Comparison of ENCODE assay signal across 8 cellular contexts in genomic region chr17:43880420-43880991, GRCh38. TPM values are rescaled to one million over a fixed set of nuclear protein-coding genes. Genes with fewer than 3 reads are reported as not detected.
A peak's percentile ranks its signal among the peaks of the same experiment; 100 is the strongest.
DNase-seq lines count a peak whose midpoint lies in the region; ATAC-seq and TF ChIP-seq lines count a peak whose summit lies in the region.

No MANE protein-coding gene starts in this region.

- H3K4me3 Mint-ChIP-seq in endodermal cell = no peak overlapping the region

- H2BK15ac ChIP-seq in neuronal stem cell (ENCODE audit: low read length) = no peak overlapping the region

- no peaks in the 10 kb centered on the region for H3K27me3 Mint-ChIP-seq in endodermal cell (ENCODE audit: insufficient read depth)

- peak overlapping the region; percentile 75 for H3K23ac ChIP-seq in neuronal stem cell (ENCODE audit: low read depth, low read length, poor library complexity)

- H2BK5ac ChIP-seq in neuronal stem cell (ENCODE audit: low read length) = peak overlapping the region; percentile 11

- H3K36me3 Mint-ChIP-seq in endodermal cell (ENCODE audit: low read depth) = no peaks in the 10 kb centered on the region

- H3K9ac ChIP-seq in MM.1S (ENCODE audit: low read length) (no peak overlapping the region), endodermal cell (ENCODE audit: extremely low read depth, low read length, poor library complexity, severe bottlenecking) (no peak overlapping the region), neuronal stem cell (ENCODE audit: low read depth, low read length, poor library complexity) (no peak overlapping the region)

- H2BK12ac ChIP-seq in neuronal stem cell (ENCODE audit: low read length) = peak overlapping the region; percentile 73

- H3K9me2 ChIP-seq in MM.1S (replicated peaks; ENCODE audit: insufficient read depth, low read length) = no peaks in the 10 kb centered on the region

- no peaks in the 10 kb centered on the region for H3K79me2 ChIP-seq in MM.1S (ENCODE audit: low read length)

- H2AFZ ChIP-seq in MM.1S (ENCODE audit: low read length) (peak overlapping the region; percentile 7; the same call in 1 of the 2 replicates), neuronal stem cell (ENCODE audit: low read length) (no peak overlapping the region)

- H3K36me3 ChIP-seq in GM06990 (ENCODE audit: control insufficient read depth, insufficient read depth, low read length) = no peaks in the 10 kb centered on the region
- H3K36me3 ChIP-seq in MM.1S (replicated peaks; ENCODE audit: insufficient read depth, low read length) = no peaks in the 10 kb centered on the region
- no peaks in the 10 kb centered on the region for H3K36me3 ChIP-seq in endodermal cell (ENCODE audit: control insufficient read depth, insufficient read depth, low read length)
- peaks cover 0 to 21% of the 10 kb centered on the region in 2 donors for H3K36me3 ChIP-seq in neuronal stem cell (replicated peaks in 1 of 2; ENCODE audit: control insufficient read depth in 2 of 2, insufficient read depth in 2 of 2, low read length in 2 of 2)

- peak overlapping the region; percentile 64 for H3K18ac ChIP-seq in neuronal stem cell (ENCODE audit: low read length)

- no peak overlapping the region for H4K91ac ChIP-seq in neuronal stem cell (ENCODE audit: low read depth, low read length, poor library complexity)

- peaks cover 9% of the 10 kb centered on the region for H3K4me1 Mint-ChIP-seq in endodermal cell

- H3K27ac Mint-ChIP-seq in endodermal cell = no peak overlapping the region

- no peaks in the 10 kb centered on the region for H3K9me3 Mint-ChIP-seq in endodermal cell

- no peaks in the 10 kb centered on the region for H3F3A ChIP-seq in MM.1S (ENCODE audit: insufficient read depth, low read length)

- DNase-seq in GM06990 (ENCODE audit: extremely low read depth, insufficient read length) (no peak), MM.1S (peak; percentile 35), endodermal cell (peak; percentile 92), neuronal stem cell (ENCODE audit: low spot score) (peak; percentile 33), MV-4-11 (lab: John Stamatoyannopoulos, UW) (no peak), middle frontal gyrus (ENCODE audit: extremely low spot score, low spot score) (no peak)
- peak; percentile 27 to 32 for DNase-seq in activated CD4-positive, alpha-beta T cell treated with anti-CD3 and anti-CD28 coated beads, Interleukin-2, amount 50 U/mL, for 4 hours

- H3K9me3 ChIP-seq in MM.1S (replicated peaks; ENCODE audit: insufficient read depth, low read length) = no peaks in the 10 kb centered on the region
- H3K9me3 ChIP-seq in endodermal cell (ENCODE audit: control insufficient read depth, low read length) = no peaks in the 10 kb centered on the region
- no peaks in the 10 kb centered on the region for H3K9me3 ChIP-seq in neuronal stem cell (replicated peaks in 1 of 2; ENCODE audit: control insufficient read depth in 2 of 2, insufficient read depth in 1 of 2, low read depth in 1 of 2, low read length in 2 of 2)

- no peak overlapping the region for H4K8ac ChIP-seq in neuronal stem cell (ENCODE audit: low read depth, low read length)

- peak overlapping the region; percentile 28 for H2BK120ac ChIP-seq in neuronal stem cell (ENCODE audit: low read depth, low read length)

- H3K14ac ChIP-seq in neuronal stem cell (ENCODE audit: low read length) = peak overlapping the region; percentile 56

- H3K4me3 ChIP-seq in GM06990 (replicated peaks; ENCODE audit: low read depth, low read length) (no peak overlapping the region), MM.1S (ENCODE audit: low read length) (no peak overlapping the region), endodermal cell (ENCODE audit: low read length) (no peak overlapping the region), neuronal stem cell (ENCODE audit: low read length in 2 of 2) (no peak overlapping the region)

- H4K20me1 ChIP-seq in MM.1S (ENCODE audit: insufficient read depth, low read length) = no peaks in the 10 kb centered on the region

- TF ChIP-seq CTCF in GM06990 (IDR thresholded peaks at IDR 0.05; ENCODE audit: insufficient read depth, low read length, poor library complexity, severe bottlenecking) = peak; percentile 90
- peak; percentile 87 for TF ChIP-seq CTCF in MM.1S (IDR thresholded peaks at IDR 0.05; ENCODE audit: low read length)
- TF ChIP-seq CTCF in endodermal cell (conservative IDR thresholded peaks at IDR 0.05) = peak; percentile 91

- H3K4me2 ChIP-seq in MM.1S (ENCODE audit: low read depth, low read length) (no peak overlapping the region), neuronal stem cell (ENCODE audit: insufficient read depth, low read length, poor library complexity, severe bottlenecking) (no peak overlapping the region)

- H3K27me3 ChIP-seq in GM06990 (replicated peaks; ENCODE audit: control insufficient read depth, insufficient read depth, low read length) (no peaks in the 10 kb centered on the region), MM.1S (replicated peaks; ENCODE audit: insufficient read depth, low read length) (no peaks in the 10 kb centered on the region; the same call in 1 of the 2 replicates), endodermal cell (ENCODE audit: control insufficient read depth, insufficient read depth, low read length, poor library complexity, severe bottlenecking) (no peaks in the 10 kb centered on the region), neuronal stem cell (ENCODE audit: control insufficient read depth in 3 of 3, insufficient read depth in 3 of 3, low read depth in 1 of 3, low read length in 3 of 3) (no peaks in the 10 kb centered on the region)

- H3K4ac ChIP-seq in neuronal stem cell (ENCODE audit: low read length) = no peak overlapping the region

- no peaks in the 10 kb centered on the region for H3K4me1 ChIP-seq in MM.1S (ENCODE audit: low read length)
- no peaks in the 10 kb centered on the region for H3K4me1 ChIP-seq in endodermal cell (ENCODE audit: control insufficient read depth, insufficient read depth, low read length)
- peaks cover 4 to 8% of the 10 kb centered on the region in 2 donors for H3K4me1 ChIP-seq in neuronal stem cell (ENCODE audit: control insufficient read depth in 2 of 2, insufficient read depth in 1 of 2, low read depth in 1 of 2, low read length in 2 of 2)

- H2AK5ac ChIP-seq in neuronal stem cell (ENCODE audit: low read depth, low read length) = peak overlapping the region; percentile 88

- ATAC-seq in GM19351 (IDR thresholded peaks at IDR 0.05; ENCODE audit: unreplicated experiment) = no peak

- H3K27ac ChIP-seq in MM.1S (ENCODE audit: low read length) (no peak overlapping the region), endodermal cell (ENCODE audit: low read depth, low read length) (no peak overlapping the region), neuronal stem cell (replicated peaks; ENCODE audit: low read length) (no peak overlapping the region)

- peaks cover 4% of the 10 kb centered on the region for H3K79me1 ChIP-seq in neuronal stem cell (ENCODE audit: low read depth, low read length)

- WGBS in endodermal cell (ENCODE audit: insufficient coverage in 1 of 2, insufficient read length in 1 of 2), 2 experiments = 85 to 91% methylated on average over 15 to 20 of the region's 20 CpGs
- WGBS in neuronal stem cell (ENCODE audit: extremely low coverage in 2 of 2, insufficient read length in 2 of 2, insufficient replicate concordance in 1 of 2), 2 donors = no CpG with 5 or more reads among the region's 20 CpGs

RNA-seq across cellular contexts. Expression of gene MPP2, which starts 26.8 kb away (rescaled TPM):
- 10 to 100 TPM; 16.2 to 18.3 TPM for total RNA-seq in endodermal cell
- polyA plus RNA-seq in endodermal cell (2013, experiment 1 of 2) = 19.7 TPM
- 18.1 TPM for polyA plus RNA-seq in endodermal cell (2013, experiment 2 of 2)
- 13.6 TPM for polyA plus RNA-seq in neuronal stem cell (2013, experiment 1 of 2)
- polyA plus RNA-seq in neuronal stem cell (2013, experiment 2 of 2) = 14.1 TPM

RNA-seq across cellular contexts. Expression of gene CD300LG, which starts 33.5 kb away (rescaled TPM):
- total RNA-seq in endodermal cell = not detected
- polyA plus RNA-seq in endodermal cell (2013, experiment 1 of 2) = not detected
- polyA plus RNA-seq in endodermal cell (2013, experiment 2 of 2) = not detected
- polyA plus RNA-seq in neuronal stem cell (2013, experiment 1 of 2) = 0.04 TPM
- polyA plus RNA-seq in neuronal stem cell (2013, experiment 2 of 2) = 0.03 TPM

RNA-seq across cellular contexts. Expression of gene MPP3, which starts 47.6 kb away (rescaled TPM):
- total RNA-seq in endodermal cell = 1 to 10 TPM; 5.8 to 6.8 TPM
- polyA plus RNA-seq in endodermal cell (2013, experiment 1 of 2) = 6.6 TPM
- polyA plus RNA-seq in endodermal cell (2013, experiment 2 of 2) = 10.8 TPM
- polyA plus RNA-seq in neuronal stem cell (2013, experiment 1 of 2) = 5.1 TPM
- polyA plus RNA-seq in neuronal stem cell (2013, experiment 2 of 2) = 5.9 TPM

Comparison
In these comparisons a context has a peak if more than half of its experiments do, and no peak if none do; other contexts are left out.
1. DNase-seq: peak in MM.1S (single experiment), activated CD4-positive, alpha-beta T cell treated with anti-CD3 and anti-CD28 coated beads, Interleukin-2, amount 50 U/mL, for 4 hours (2 of 2), endodermal cell (single experiment) and neuronal stem cell (single experiment); none in GM06990 (single experiment), MV-4-11 (single experiment) and middle frontal gyrus (single experiment).
2. Peak in every context shown above with its lines, with median percentiles within 50 percentile points of each other: CTCF ChIP-seq.